1 cellular context compared by ENCODE assay signal in genomic region chr13:98265669-98266551, GRCh38.
TF ChIP-seq lines count a peak whose summit lies in the region.

No MANE protein-coding gene starts in this region.

TF ChIP-seq in GM23338, 12 proteins besides CTCF, POLR2A, EP300 and RAD21 (continued from another document):
- TF ChIP-seq, protein P1, sequence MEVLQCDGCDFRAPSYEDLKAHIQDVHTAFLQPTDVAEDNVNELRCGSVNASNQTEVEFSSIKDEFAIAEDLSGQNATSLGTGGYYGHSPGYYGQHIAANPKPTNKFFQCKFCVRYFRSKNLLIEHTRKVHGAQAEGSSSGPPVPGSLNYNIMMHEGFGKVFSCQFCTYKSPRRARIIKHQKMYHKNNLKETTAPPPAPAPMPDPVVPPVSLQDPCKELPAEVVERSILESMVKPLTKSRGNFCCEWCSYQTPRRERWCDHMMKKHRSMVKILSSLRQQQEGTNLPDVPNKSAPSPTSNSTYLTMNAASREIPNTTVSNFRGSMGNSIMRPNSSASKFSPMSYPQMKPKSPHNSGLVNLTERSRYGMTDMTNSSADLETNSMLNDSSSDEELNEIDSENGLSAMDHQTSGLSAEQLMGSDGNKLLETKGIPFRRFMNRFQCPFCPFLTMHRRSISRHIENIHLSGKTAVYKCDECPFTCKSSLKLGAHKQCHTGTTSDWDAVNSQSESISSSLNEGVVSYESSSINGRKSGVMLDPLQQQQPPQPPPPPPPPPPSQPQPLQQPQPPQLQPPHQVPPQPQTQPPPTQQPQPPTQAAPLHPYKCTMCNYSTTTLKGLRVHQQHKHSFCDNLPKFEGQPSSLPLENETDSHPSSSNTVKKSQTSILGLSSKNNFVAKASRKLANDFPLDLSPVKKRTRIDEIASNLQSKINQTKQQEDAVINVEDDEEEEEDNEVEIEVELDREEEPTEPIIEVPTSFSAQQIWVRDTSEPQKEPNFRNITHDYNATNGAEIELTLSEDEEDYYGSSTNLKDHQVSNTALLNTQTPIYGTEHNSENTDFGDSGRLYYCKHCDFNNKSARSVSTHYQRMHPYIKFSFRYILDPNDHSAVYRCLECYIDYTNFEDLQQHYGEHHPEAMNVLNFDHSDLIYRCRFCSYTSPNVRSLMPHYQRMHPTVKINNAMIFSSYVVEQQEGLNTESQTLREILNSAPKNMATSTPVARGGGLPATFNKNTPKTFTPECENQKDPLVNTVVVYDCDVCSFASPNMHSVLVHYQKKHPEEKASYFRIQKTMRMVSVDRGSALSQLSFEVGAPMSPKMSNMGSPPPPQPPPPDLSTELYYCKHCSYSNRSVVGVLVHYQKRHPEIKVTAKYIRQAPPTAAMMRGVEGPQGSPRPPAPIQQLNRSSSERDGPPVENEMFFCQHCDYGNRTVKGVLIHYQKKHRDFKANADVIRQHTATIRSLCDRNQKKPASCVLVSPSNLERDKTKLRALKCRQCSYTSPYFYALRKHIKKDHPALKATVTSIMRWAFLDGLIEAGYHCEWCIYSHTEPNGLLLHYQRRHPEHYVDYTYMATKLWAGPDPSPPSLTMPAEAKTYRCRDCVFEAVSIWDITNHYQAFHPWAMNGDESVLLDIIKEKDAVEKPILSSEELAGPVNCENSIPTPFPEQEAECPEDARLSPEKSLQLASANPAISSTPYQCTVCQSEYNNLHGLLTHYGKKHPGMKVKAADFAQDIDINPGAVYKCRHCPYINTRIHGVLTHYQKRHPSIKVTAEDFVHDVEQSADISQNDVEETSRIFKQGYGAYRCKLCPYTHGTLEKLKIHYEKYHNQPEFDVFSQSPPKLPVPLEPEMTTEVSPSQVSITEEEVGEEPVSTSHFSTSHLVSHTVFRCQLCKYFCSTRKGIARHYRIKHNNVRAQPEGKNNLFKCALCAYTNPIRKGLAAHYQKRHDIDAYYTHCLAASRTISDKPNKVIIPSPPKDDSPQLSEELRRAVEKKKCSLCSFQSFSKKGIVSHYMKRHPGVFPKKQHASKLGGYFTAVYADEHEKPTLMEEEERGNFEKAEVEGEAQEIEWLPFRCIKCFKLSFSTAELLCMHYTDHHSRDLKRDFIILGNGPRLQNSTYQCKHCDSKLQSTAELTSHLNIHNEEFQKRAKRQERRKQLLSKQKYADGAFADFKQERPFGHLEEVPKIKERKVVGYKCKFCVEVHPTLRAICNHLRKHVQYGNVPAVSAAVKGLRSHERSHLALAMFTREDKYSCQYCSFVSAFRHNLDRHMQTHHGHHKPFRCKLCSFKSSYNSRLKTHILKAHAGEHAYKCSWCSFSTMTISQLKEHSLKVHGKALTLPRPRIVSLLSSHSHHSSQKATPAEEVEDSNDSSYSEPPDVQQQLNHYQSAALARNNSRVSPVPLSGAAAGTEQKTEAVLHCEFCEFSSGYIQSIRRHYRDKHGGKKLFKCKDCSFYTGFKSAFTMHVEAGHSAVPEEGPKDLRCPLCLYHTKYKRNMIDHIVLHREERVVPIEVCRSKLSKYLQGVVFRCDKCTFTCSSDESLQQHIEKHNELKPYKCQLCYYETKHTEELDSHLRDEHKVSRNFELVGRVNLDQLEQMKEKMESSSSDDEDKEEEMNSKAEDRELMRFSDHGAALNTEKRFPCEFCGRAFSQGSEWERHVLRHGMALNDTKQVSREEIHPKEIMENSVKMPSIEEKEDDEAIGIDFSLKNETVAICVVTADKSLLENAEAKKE (CRISPR knock-in tag; IDR thresholded peaks at IDR 0.05): no peak
- TF ChIP-seq ZNF114 (CRISPR knock-in tag; IDR thresholded peaks at IDR 0.05) (no peak), ZNF331 (CRISPR knock-in tag; IDR thresholded peaks at IDR 0.05; ENCODE audit: low read depth) (no peak), JUNB (IDR thresholded peaks at IDR 0.05; ENCODE audit: unreplicated experiment) (no peak), REST (IDR thresholded peaks at IDR 0.05; ENCODE audit: unreplicated experiment) (no peak), EZH2 (IDR thresholded peaks at IDR 0.05; ENCODE audit: low read depth, unreplicated experiment) (no peak)
